ENCODE assay signal across 16 cellular contexts in the genomic region with DNA sequence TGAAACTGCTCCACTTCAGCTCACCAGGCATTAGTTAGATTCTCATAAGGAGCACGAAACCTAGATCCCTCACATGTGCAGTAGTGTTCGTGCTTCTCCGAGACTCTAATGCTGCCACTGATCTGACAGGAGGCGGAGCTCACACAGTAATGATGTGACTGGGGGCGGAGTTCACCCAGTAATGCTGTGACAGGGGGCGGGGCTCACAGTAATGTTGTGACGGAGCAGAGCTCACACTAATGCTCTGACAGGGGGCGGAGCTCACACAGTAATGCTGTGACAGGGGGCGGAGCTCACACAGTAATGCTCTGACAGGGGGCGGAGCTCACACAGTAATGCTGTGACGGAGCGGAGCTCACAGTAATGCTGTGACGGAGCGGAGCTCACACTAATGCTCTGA. TPM values are rescaled to one million over a fixed set of nuclear protein-coding genes. Genes with fewer than 3 reads are reported as not detected.
DNase-seq lines count a peak whose midpoint lies in the region; ATAC-seq and TF ChIP-seq lines count a peak whose summit lies in the region.
"Had no signal": no experiment of that assay in that cellular context is flagged by ENCODE, and none has a peak within 500 bp of the region (broad histone marks: within the 10 kb centered on the region; RNA-seq: fewer than 3 reads in every experiment).

No MANE protein-coding gene starts in this region.

- no peak for TF ChIP-seq CTCF in WTC11 (IDR thresholded peaks at IDR 0.05)

- H3K4me3 Mint-ChIP-seq in WTC11, result no peak overlapping the region

- peaks cover 6% of the 10 kb centered on the region for H3K4me1 Mint-ChIP-seq in WTC11
- H3K4me1 Mint-ChIP-seq: CD4-positive, CD25-positive, alpha-beta regulatory T cell had no signal

- no peaks in the 10 kb centered on the region for H3K27me3 Mint-ChIP-seq in WTC11 (ENCODE audit: low read depth)

- in situ Hi-C loops in Caki2 (cut with HindIII; ENCODE audit: low pct_unique_long_range_greater_than_20kb, low sequenced_read_pairs) (no loop called here), G401 (cut with HindIII; ENCODE audit: low sequenced_read_pairs) (no loop called here)

- DNase-seq in Caki2 (ENCODE audit: low read depth), result peak; percentile 64
- DNase-seq in NAMALWA (ENCODE audit: low spot score), result peak; percentile 46
- DNase-seq in WTC11 (ENCODE audit: low spot score), result peak; percentile 15
- peak; percentile 48 for DNase-seq in posterior vena cava (ENCODE audit: low spot score)
- no peak for DNase-seq in G401 (ENCODE audit: low spot score)
- DNase-seq in NCI-H187 (lab: John Stamatoyannopoulos, UW), result no peak
- DNase-seq: Caco-2; CD4-positive, CD25-positive, alpha-beta regulatory T cell; DMS53; NCI-H1092 treated with DMSO at 0.1 percent for 48 hours; NCI-H1694; NCI-H345; NCI-H748 treated with DMSO at 0.1 percent for 48 hours; PC-3 had no signal

- no peak overlapping the region for H3K27ac Mint-ChIP-seq in WTC11
- H3K27ac Mint-ChIP-seq: CD4-positive, CD25-positive, alpha-beta regulatory T cell had no signal

- peaks cover 12% of the 10 kb centered on the region for H3K9me3 Mint-ChIP-seq in WTC11

- ATAC-seq in WTC11 (peak; percentile 31), GM21528 (IDR thresholded peaks at IDR 0.05; ENCODE audit: low FRiP score, unreplicated experiment) (no peak)
- ATAC-seq: PC-3 had no signal

- peaks cover 37% of the 10 kb centered on the region for H3K36me3 Mint-ChIP-seq in WTC11
- H3K36me3 Mint-ChIP-seq: CD4-positive, CD25-positive, alpha-beta regulatory T cell had no signal

- POLR2A ChIA-PET in WTC11 (lab: Charles Lee), result no interaction called here

- intact Hi-C loops in posterior vena cava (cut with DNase I), result loop anchor here in 1 of 2 donors (2.0 to 5.0 kb wide), 2 partner anchors 37 to 1558 kb away; no protein-coding TSS in a partner anchor

- CTCF ChIA-PET in WTC11 (lab: Charles Lee), result no interaction called here

TF ChIP-seq in WTC11, 78 proteins besides CTCF, POLR2A, EP300 and RAD21 (continues in another document):
- TF ChIP-seq ZNF219 (CRISPR knock-in tag; IDR thresholded peaks at IDR 0.05; ENCODE audit: borderline replicate concordance) (no peak), ATF2 (CRISPR knock-in tag; IDR thresholded peaks at IDR 0.05; ENCODE audit: borderline replicate concordance, low read depth) (no peak), ZNF281 (CRISPR knock-in tag; IDR thresholded peaks at IDR 0.05) (no peak), ZNF263 (CRISPR knock-in tag; IDR thresholded peaks at IDR 0.05; ENCODE audit: low read depth) (no peak), PRDM15 (CRISPR knock-in tag; IDR thresholded peaks at IDR 0.05) (no peak), MYBL2 (CRISPR knock-in tag; IDR thresholded peaks at IDR 0.05) (no peak), E2F5 (CRISPR knock-in tag; IDR thresholded peaks at IDR 0.05) (no peak)
- TF ChIP-seq, protein P1, sequence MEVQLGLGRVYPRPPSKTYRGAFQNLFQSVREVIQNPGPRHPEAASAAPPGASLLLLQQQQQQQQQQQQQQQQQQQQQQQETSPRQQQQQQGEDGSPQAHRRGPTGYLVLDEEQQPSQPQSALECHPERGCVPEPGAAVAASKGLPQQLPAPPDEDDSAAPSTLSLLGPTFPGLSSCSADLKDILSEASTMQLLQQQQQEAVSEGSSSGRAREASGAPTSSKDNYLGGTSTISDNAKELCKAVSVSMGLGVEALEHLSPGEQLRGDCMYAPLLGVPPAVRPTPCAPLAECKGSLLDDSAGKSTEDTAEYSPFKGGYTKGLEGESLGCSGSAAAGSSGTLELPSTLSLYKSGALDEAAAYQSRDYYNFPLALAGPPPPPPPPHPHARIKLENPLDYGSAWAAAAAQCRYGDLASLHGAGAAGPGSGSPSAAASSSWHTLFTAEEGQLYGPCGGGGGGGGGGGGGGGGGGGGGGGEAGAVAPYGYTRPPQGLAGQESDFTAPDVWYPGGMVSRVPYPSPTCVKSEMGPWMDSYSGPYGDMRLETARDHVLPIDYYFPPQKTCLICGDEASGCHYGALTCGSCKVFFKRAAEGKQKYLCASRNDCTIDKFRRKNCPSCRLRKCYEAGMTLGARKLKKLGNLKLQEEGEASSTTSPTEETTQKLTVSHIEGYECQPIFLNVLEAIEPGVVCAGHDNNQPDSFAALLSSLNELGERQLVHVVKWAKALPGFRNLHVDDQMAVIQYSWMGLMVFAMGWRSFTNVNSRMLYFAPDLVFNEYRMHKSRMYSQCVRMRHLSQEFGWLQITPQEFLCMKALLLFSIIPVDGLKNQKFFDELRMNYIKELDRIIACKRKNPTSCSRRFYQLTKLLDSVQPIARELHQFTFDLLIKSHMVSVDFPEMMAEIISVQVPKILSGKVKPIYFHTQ (CRISPR knock-in tag; IDR thresholded peaks at IDR 0.05), result no peak

RNA-seq across cellular contexts. Expression of gene LRRC14B, which starts 27.0 kb away (rescaled TPM):
- not detected in 2 replicates for total RNA-seq in Caki2 (2014; rRNA removed; shearing (Covaris generic); ENCODE audit: low replicate concordance)
- 0.11 TPM in 1 of 3 replicates, not detected in the others for total RNA-seq in WTC11 (2021)
- total RNA-seq in posterior vena cava, result not detected
- not detected in 2 replicates for total RNA-seq in G401 (2014; rRNA removed; shearing (Covaris generic))
- total RNA-seq: Caco-2; CD4-positive, CD25-positive, alpha-beta regulatory T cell; MCF 10A; PC-3 had no signal

RNA-seq across cellular contexts. Expression of gene CCDC127, which starts 53.7 kb away (rescaled TPM):
- total RNA-seq in Caki2 (2014; rRNA removed; shearing (Covaris generic); ENCODE audit: low replicate concordance), result 4.5 and 6.2 TPM in 2 replicates
- total RNA-seq in WTC11 (2021), result 5.3 to 8.4 TPM (median 6.3 TPM) in 3 replicates
- 1 to 10 TPM; 5.8 to 6.9 TPM for total RNA-seq in posterior vena cava
- 3.5 and 5.8 TPM in 2 replicates for total RNA-seq in G401 (2014; rRNA removed; shearing (Covaris generic))

RNA-seq across cellular contexts. Expression of gene SDHA, which starts 53.9 kb away (rescaled TPM):
- 81.3 and 93.4 TPM in 2 replicates for total RNA-seq in Caki2 (2014; rRNA removed; shearing (Covaris generic); ENCODE audit: low replicate concordance)
- total RNA-seq in WTC11 (2021) (135 to 145 TPM (median 137 TPM) in 3 replicates), posterior vena cava (10 to 100 TPM; 75.2 to 80.7 TPM)
- 210 and 223 TPM in 2 replicates for total RNA-seq in G401 (2014; rRNA removed; shearing (Covaris generic))

Comparison
In these comparisons a context has a peak if more than half of its experiments do, and no peak if none do; other contexts are left out.
1. DNase-seq: peak in Caki2 (single experiment), NAMALWA (single experiment), WTC11 (single experiment) and posterior vena cava (single experiment); none in G401 (single experiment) and NCI-H187 (0 of 2).